In genomic region chr5:63743096-63743798, GRCh38 we compare ENCODE assay signal across 16 cellular contexts.
"Had no signal": no experiment of that assay in that cellular context is flagged by ENCODE, and none has a peak within 500 bp of the region (broad histone marks: within the 10 kb centered on the region; RNA-seq: fewer than 3 reads in every experiment).

No MANE protein-coding gene starts in this region.

- DNase-seq: activated CD4-positive, alpha-beta T cell treated with anti-CD3 and anti-CD28 coated beads for 48 hours; activated CD4-positive, CD25-positive, alpha-beta regulatory T cell; activated CD8-positive, alpha-beta T cell treated with anti-CD3 and anti-CD28 coated beads for 36 hours; activated naive CD4-positive, alpha-beta T cell treated with Interleukin-2 at 50 U/mL for 16 hours; activated naive CD8-positive, alpha-beta T cell treated with anti-CD3 and anti-CD28 coated beads, Interleukin-2, amount 10 ng/mL, durations not matched to agents 7 days and 5 days; activated T-cell treated with anti-CD3 and anti-CD28 coated beads, Interleukin-2, amount 50 U/mL, for 1 hour; amygdala; dermis blood vessel endothelial cell; effector memory CD4-positive, alpha-beta T cell; head of caudate nucleus; kidney; occipital lobe; posterior cingulate gyrus; retina; stimulated activated naive B cell treated with anti-CD40 and anti-IgM and Interleukin-4, amounts not matched to agents 10 μg/mL and 1 μg/mL and 100 μg/mL, for 72 hours had no signal

- ATAC-seq: activated CD8-positive, alpha-beta T cell treated with anti-CD3 and anti-CD28 coated beads for 36 hours; left lobe of liver; stimulated activated naive B cell treated with anti-CD40 and anti-IgM and Interleukin-4, amounts not matched to agents 10 μg/mL and 1 μg/mL and 100 μg/mL, for 72 hours had no signal
